Comparison of ENCODE assay signal across 8 cellular contexts in genomic region chr9:107484117-107484723, GRCh38. TPM values are rescaled to one million over a fixed set of nuclear protein-coding genes. Genes with fewer than 3 reads are reported as not detected.
DNase-seq lines count a peak whose midpoint lies in the region; ATAC-seq and TF ChIP-seq lines count a peak whose summit lies in the region.

No MANE protein-coding gene starts in this region.

- H3K27ac Mint-ChIP-seq in CD4-positive, alpha-beta memory T cell, result no peak overlapping the region

- H3K79me2 ChIP-seq in MM.1S (ENCODE audit: low read length) (no peaks in the 10 kb centered on the region), parathyroid adenoma (no peaks in the 10 kb centered on the region)

- H3K4me3 Mint-ChIP-seq in CD4-positive, alpha-beta memory T cell, result no peak overlapping the region

- peak; percentile 58 for ATAC-seq in GM18907 (IDR thresholded peaks at IDR 0.05; ENCODE audit: unreplicated experiment)

- H3K4me2 ChIP-seq in MM.1S (ENCODE audit: low read depth, low read length) (no peak overlapping the region), parathyroid adenoma (ENCODE audit: low read length) (no peak overlapping the region)

- POLR2A ChIA-PET in CD4-positive, alpha-beta memory T cell (lab: Charles Lee; ENCODE audit: partially characterized antibody), result no interaction called here

- H3K9ac ChIP-seq in MM.1S (ENCODE audit: low read length) (no peak overlapping the region), parathyroid adenoma (no peak overlapping the region)

- H3K36me3 ChIP-seq in MM.1S (replicated peaks; ENCODE audit: insufficient read depth, low read length) (no peaks in the 10 kb centered on the region), parathyroid adenoma (ENCODE audit: control insufficient read depth, insufficient read depth, low read length) (no peaks in the 10 kb centered on the region)
- H3K36me3 ChIP-seq in CD4-positive, alpha-beta memory T cell (ENCODE audit: insufficient read depth, low read length), result no peaks in the 10 kb centered on the region

- H3K27me3 ChIP-seq in MM.1S (replicated peaks; ENCODE audit: insufficient read depth, low read length) (no peaks in the 10 kb centered on the region), parathyroid adenoma (ENCODE audit: control insufficient read depth, insufficient read depth, low read length) (no peaks in the 10 kb centered on the region)
- no peaks in the 10 kb centered on the region for H3K27me3 ChIP-seq in CD4-positive, alpha-beta memory T cell (ENCODE audit: insufficient read depth, low read length)

- no peaks in the 10 kb centered on the region for H3K36me3 Mint-ChIP-seq in CD4-positive, alpha-beta memory T cell

- no peaks in the 10 kb centered on the region for H3K4me1 ChIP-seq in MM.1S (ENCODE audit: low read length)
- H3K4me1 ChIP-seq in parathyroid adenoma, result no peaks in the 10 kb centered on the region
- H3K4me1 ChIP-seq in CD4-positive, alpha-beta memory T cell (ENCODE audit: insufficient read depth, low read length), result peaks cover 10% of the 10 kb centered on the region

- H3K9me3 ChIP-seq in MM.1S (replicated peaks; ENCODE audit: insufficient read depth, low read length) (no peaks in the 10 kb centered on the region), parathyroid adenoma (ENCODE audit: control insufficient read depth, low read length) (no peaks in the 10 kb centered on the region)
- no peaks in the 10 kb centered on the region for H3K9me3 ChIP-seq in CD4-positive, alpha-beta memory T cell (ENCODE audit: control insufficient read depth in 1 of 2, low read length in 2 of 2)

- no peaks in the 10 kb centered on the region for H3F3A ChIP-seq in MM.1S (ENCODE audit: insufficient read depth, low read length)

- H2AFZ ChIP-seq in MM.1S (ENCODE audit: low read length) (no peak overlapping the region), parathyroid adenoma (no peak overlapping the region)

- DNase-seq in AG09319 (ENCODE audit: extremely low read depth, low read depth) (peak; percentile 66), MM.1S (peak; percentile 72), SIG-M5 (lab: John Stamatoyannopoulos, UW) (peak; percentile 31), fibroblast of the aortic adventitia (ENCODE audit: low read depth) (peak; percentile 94), cortex of kidney (lab: John Stamatoyannopoulos, UW) (no peak)
- no peak for DNase-seq in CD4-positive, alpha-beta memory T cell

- peaks cover 0 to 1% (median 0%) of the 10 kb centered on the region in 8 donors for H3K9me3 Mint-ChIP-seq in CD4-positive, alpha-beta memory T cell

- H3K4me3 ChIP-seq in MM.1S (ENCODE audit: low read length), result no peak overlapping the region
- H3K4me3 ChIP-seq in fibroblast of the aortic adventitia (ENCODE audit: low read depth, low read length), result peak overlapping the region; percentile 92
- no peak overlapping the region for H3K4me3 ChIP-seq in parathyroid adenoma (ENCODE audit: low read depth, low read length)
- no peak overlapping the region for H3K4me3 ChIP-seq in CD4-positive, alpha-beta memory T cell (ENCODE audit: low read length in 2 of 2)

- CTCF ChIA-PET in CD4-positive, alpha-beta memory T cell (lab: Charles Lee; ENCODE audit: partially characterized antibody), result interaction anchor here (1.2 kb wide), 1 partner anchor 1080 kb away, joined by 3 read pairs; no protein-coding TSS in a partner anchor

- H3K4me1 Mint-ChIP-seq in CD4-positive, alpha-beta memory T cell, result peaks cover 0 to 10% (median 0%) of the 10 kb centered on the region in 4 donors

- H3K27ac ChIP-seq in MM.1S (ENCODE audit: low read length), result no peak overlapping the region
- H3K27ac ChIP-seq in parathyroid adenoma, result no peak overlapping the region
- no peak overlapping the region for H3K27ac ChIP-seq in CD4-positive, alpha-beta memory T cell (ENCODE audit: low read depth, low read length)

- no peaks in the 10 kb centered on the region for H4K20me1 ChIP-seq in MM.1S (ENCODE audit: insufficient read depth, low read length)

- peaks cover 7 to 10% of the 10 kb centered on the region in 2 donors for H3K27me3 Mint-ChIP-seq in CD4-positive, alpha-beta memory T cell

- intact Hi-C loops in CD4-positive, alpha-beta memory T cell (cut with micrococcal nuclease), result no loop called here

- H3K9me2 ChIP-seq in MM.1S (replicated peaks; ENCODE audit: insufficient read depth, low read length), result no peaks in the 10 kb centered on the region

- TF ChIP-seq CTCF in AG09319 (IDR thresholded peaks at IDR 0.05; ENCODE audit: low read depth, low read length) (peak; percentile 38), MM.1S (IDR thresholded peaks at IDR 0.05; ENCODE audit: low read length) (peak; percentile 49), fibroblast of the aortic adventitia (IDR thresholded peaks at IDR 0.05; ENCODE audit: insufficient read depth, low read length) (peak; percentile 55), parathyroid adenoma (IDR thresholded peaks at IDR 0.05) (peak; percentile 19)

RNA-seq across cellular contexts. Expression of gene KLF4, which starts 5.3 kb away (rescaled TPM):
- total RNA-seq in fibroblast of the aortic adventitia (ENCODE audit: low replicate concordance), result 16.8 and 43.9 TPM in 2 replicates
- under 1 TPM; 0.19 to 0.79 TPM for total RNA-seq in CD4-positive, alpha-beta memory T cell
- not detected for polyA plus RNA-seq in CD4-positive, alpha-beta memory T cell

Comparison
In these comparisons a context has a peak if more than half of its experiments do, and no peak if none do; other contexts are left out.
1. DNase-seq: peak in AG09319 (single experiment), MM.1S (single experiment), SIG-M5 (single experiment) and fibroblast of the aortic adventitia (single experiment); none in cortex of kidney (single experiment) and CD4-positive, alpha-beta memory T cell (0 of 5).
2. Peak in every context shown above with its lines, with median percentiles within 50 percentile points of each other: CTCF ChIP-seq.